ENCODE assay signal across 11 cellular contexts in the genomic region with DNA sequence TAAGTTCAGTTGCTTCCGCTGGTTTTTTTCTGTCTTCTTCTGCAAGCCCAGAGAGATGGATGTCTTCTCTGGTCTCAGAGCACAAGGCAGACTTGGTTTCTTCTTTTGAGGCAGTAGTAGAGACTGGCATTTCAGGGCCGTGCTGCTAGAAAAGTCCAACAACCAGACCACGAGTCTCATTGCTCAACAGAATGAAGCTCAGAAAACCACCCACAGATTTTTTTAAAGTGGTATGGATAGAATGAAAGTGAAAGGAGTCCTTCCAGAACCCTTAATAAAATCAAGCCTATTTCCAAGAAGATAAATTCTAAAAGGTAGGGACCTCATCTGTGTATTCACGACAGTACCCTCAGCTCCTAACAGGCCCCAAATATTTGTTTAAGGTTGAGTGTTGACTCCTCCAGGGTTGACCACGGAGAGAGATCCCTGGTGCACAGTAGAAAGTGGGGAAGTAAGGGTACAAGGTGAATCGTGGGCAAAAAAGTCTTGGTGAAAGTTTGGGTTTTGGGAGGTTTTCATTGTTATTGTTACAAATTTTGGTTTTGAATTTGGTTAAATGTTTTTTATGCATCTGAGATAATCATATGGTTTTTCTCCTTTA. TPM values are rescaled to one million over a fixed set of nuclear protein-coding genes. Genes with fewer than 3 reads are reported as not detected.
DNase-seq lines count a peak whose midpoint lies in the region; ATAC-seq and TF ChIP-seq lines count a peak whose summit lies in the region.
"Had no signal": no experiment of that assay in that cellular context is flagged by ENCODE, and none has a peak within 500 bp of the region (broad histone marks: within the 10 kb centered on the region; RNA-seq: fewer than 3 reads in every experiment).

No MANE protein-coding gene starts in this region.

- 90% methylated on average over 4 of the region's 6 CpGs for WGBS in mesenchymal stem cell

- H3K23ac ChIP-seq in mesenchymal stem cell (ENCODE audit: low read length in 2 of 2) = no peak overlapping the region

- no peaks in the 10 kb centered on the region for H3K9me3 ChIP-seq in CD4-positive, alpha-beta T cell (ENCODE audit: control insufficient read depth, low read length)
- H3K9me3 ChIP-seq in MM.1S (replicated peaks; ENCODE audit: insufficient read depth, low read length) (no peaks in the 10 kb centered on the region), mesenchymal stem cell (ENCODE audit: control insufficient read depth, low read length) (no peaks in the 10 kb centered on the region)
- H3K9me3 ChIP-seq: neutrophil had no signal

- no peak overlapping the region for H2BK120ac ChIP-seq in mesenchymal stem cell (ENCODE audit: low read depth, low read length)

- H3K27ac Mint-ChIP-seq in CD4-positive, alpha-beta T cell = no peak overlapping the region
- peak overlapping the region; percentile 20 for H3K27ac Mint-ChIP-seq in activated T-helper 17 cell treated with anti-CD3 and anti-CD28 coated beads, Interleukin-2, amount 50 U/mL, for 72 hours

- POLR2A ChIA-PET in CD4-positive, alpha-beta T cell (lab: Charles Lee) = interaction anchor here (1.1 to 1.9 kb wide), 3 partner anchors 36 to 43 kb away, joined by 3 to 10 read pairs (median 6); a partner anchor contains a TSS

- no peak overlapping the region for H2BK15ac ChIP-seq in mesenchymal stem cell (ENCODE audit: low read depth, poor library complexity, severe bottlenecking)

- H3K9ac ChIP-seq in MM.1S (ENCODE audit: low read length) (no peak overlapping the region), mesenchymal stem cell (ENCODE audit: low read length) (peak overlapping the region; percentile 35)

- no peaks in the 10 kb centered on the region for H3K27me3 ChIP-seq in CD4-positive, alpha-beta T cell (ENCODE audit: control insufficient read depth, insufficient read depth, low read length)
- H3K27me3 ChIP-seq in MM.1S (replicated peaks; ENCODE audit: insufficient read depth, low read length) (no peaks in the 10 kb centered on the region), mesenchymal stem cell (ENCODE audit: control insufficient read depth in 1 of 2, insufficient read depth in 1 of 2, low read length in 2 of 2) (no peaks in the 10 kb centered on the region)
- H3K27me3 ChIP-seq: neutrophil had no signal

- no peak overlapping the region for H3K14ac ChIP-seq in mesenchymal stem cell (ENCODE audit: low read length in 2 of 2)

- no peak overlapping the region for H3K27ac ChIP-seq in CD4-positive, alpha-beta T cell (ENCODE audit: low read depth, low read length)
- H3K27ac ChIP-seq in MM.1S (ENCODE audit: low read length) (no peak overlapping the region), mesenchymal stem cell (ENCODE audit: low read length, poor library complexity, severe bottlenecking) (no peak overlapping the region)
- H3K27ac ChIP-seq: neutrophil had no signal

- intact Hi-C loops in CD4-positive, alpha-beta T cell (cut with DNase I, micrococcal nuclease) = no loop called here

- CTCF ChIA-PET in CD4-positive, alpha-beta T cell (lab: Charles Lee) = no interaction called here

- DNase-seq in CD4-positive, alpha-beta T cell = no peak
- DNase-seq in MM.1S (peak; percentile 48), mesenchymal stem cell (peak; percentile 48), Kasumi-1 (lab: John Stamatoyannopoulos, UW) (no peak)
- DNase-seq in stimulated activated CD4-positive, alpha-beta T cell treated with anti-CD3 and anti-CD28 coated beads, Interleukin-4, amount 100 ng/mL, for 24 hours = no peak
- DNase-seq: KBM-7, NCI-H524 treated with DMSO at 0.1 percent for 48 hours had no signal

- H3F3A ChIP-seq in MM.1S (ENCODE audit: insufficient read depth, low read length) = peaks cover 19% of the 10 kb centered on the region

- no peak for ATAC-seq in CD4-positive, alpha-beta T cell (ENCODE audit: poor library complexity)
- ATAC-seq in activated T-helper 17 cell treated with anti-CD3 and anti-CD28 coated beads, Interleukin-2, amount 50 U/mL, for 72 hours (replicated peaks) = peak; percentile 19
- ATAC-seq in GM18873 (IDR thresholded peaks at IDR 0.05; ENCODE audit: low FRiP score, unreplicated experiment) (no peak), HG02870 (IDR thresholded peaks at IDR 0.05; ENCODE audit: unreplicated experiment) (no peak)

- no peak overlapping the region for H2AK5ac ChIP-seq in mesenchymal stem cell (ENCODE audit: low read length, severe bottlenecking)

- no peaks in the 10 kb centered on the region for H3K9me2 ChIP-seq in MM.1S (replicated peaks; ENCODE audit: insufficient read depth, low read length)

- H3K4me2 ChIP-seq in MM.1S (ENCODE audit: low read depth, low read length) (peak overlapping the region; percentile 30; the same call in 1 of the 2 replicates), mesenchymal stem cell (ENCODE audit: low read length, poor library complexity, severe bottlenecking) (no peak overlapping the region)

- no peak overlapping the region for H3K4ac ChIP-seq in mesenchymal stem cell (ENCODE audit: low read depth in 1 of 2, low read length in 2 of 2)

- peaks cover 12% of the 10 kb centered on the region for H3K4me1 Mint-ChIP-seq in CD4-positive, alpha-beta T cell (ENCODE audit: low read depth)
- H3K4me1 Mint-ChIP-seq in activated T-helper 17 cell treated with anti-CD3 and anti-CD28 coated beads, Interleukin-2, amount 50 U/mL, for 72 hours = peaks cover 17% of the 10 kb centered on the region

- H3K79me1 ChIP-seq in mesenchymal stem cell (replicated peaks; ENCODE audit: low read length, poor library complexity, severe bottlenecking) = no peaks in the 10 kb centered on the region

- H3K9me3 Mint-ChIP-seq in CD4-positive, alpha-beta T cell = no peaks in the 10 kb centered on the region
- no peaks in the 10 kb centered on the region for H3K9me3 Mint-ChIP-seq in activated T-helper 17 cell treated with anti-CD3 and anti-CD28 coated beads, Interleukin-2, amount 50 U/mL, for 72 hours

- H2AFZ ChIP-seq in MM.1S (ENCODE audit: low read length) (no peak overlapping the region), mesenchymal stem cell (ENCODE audit: low read depth, low read length) (no peak overlapping the region)

- no peak overlapping the region for H3K18ac ChIP-seq in mesenchymal stem cell (ENCODE audit: low read depth in 1 of 2, low read length in 2 of 2)

- H3K36me3 Mint-ChIP-seq in CD4-positive, alpha-beta T cell (ENCODE audit: low read depth) = no peaks in the 10 kb centered on the region
- H3K36me3 Mint-ChIP-seq in activated T-helper 17 cell treated with anti-CD3 and anti-CD28 coated beads, Interleukin-2, amount 50 U/mL, for 72 hours (ENCODE audit: low read depth) = no peaks in the 10 kb centered on the region

- H3K27me3 Mint-ChIP-seq in CD4-positive, alpha-beta T cell = no peaks in the 10 kb centered on the region
- no peaks in the 10 kb centered on the region for H3K27me3 Mint-ChIP-seq in activated T-helper 17 cell treated with anti-CD3 and anti-CD28 coated beads, Interleukin-2, amount 50 U/mL, for 72 hours

- H2BK12ac ChIP-seq in mesenchymal stem cell (ENCODE audit: low read length in 2 of 2) = no peak overlapping the region

- H2BK5ac ChIP-seq in mesenchymal stem cell (ENCODE audit: low read depth, low read length, poor library complexity, severe bottlenecking) = no peak overlapping the region

- H3K4me1 ChIP-seq in MM.1S (ENCODE audit: low read length) = peaks cover 16% of the 10 kb centered on the region
- peaks cover 1% of the 10 kb centered on the region for H3K4me1 ChIP-seq in mesenchymal stem cell (ENCODE audit: control insufficient read depth, insufficient read depth, low read depth, low read length)

- H3K79me2 ChIP-seq in MM.1S (ENCODE audit: low read length) = no peaks in the 10 kb centered on the region

- no peak overlapping the region for H4K8ac ChIP-seq in mesenchymal stem cell (ENCODE audit: low read length)

- no peaks in the 10 kb centered on the region for H4K20me1 ChIP-seq in MM.1S (ENCODE audit: insufficient read depth, low read length)

- H4K91ac ChIP-seq in mesenchymal stem cell (ENCODE audit: low read length) = no peak overlapping the region

- no peak overlapping the region for H3K4me3 ChIP-seq in MM.1S (ENCODE audit: low read length)
- peak overlapping the region in 1 of 2 experiments; percentile 26 for H3K4me3 ChIP-seq in mesenchymal stem cell (ENCODE audit: insufficient read depth in 1 of 2, low read depth in 1 of 2, low read length in 2 of 2)

- TF ChIP-seq CTCF in CD4-positive, alpha-beta T cell (IDR thresholded peaks at IDR 0.05) = no peak
- no peak for TF ChIP-seq CTCF in MM.1S (IDR thresholded peaks at IDR 0.05; ENCODE audit: low read length)

- H3K36me3 ChIP-seq in MM.1S (replicated peaks; ENCODE audit: insufficient read depth, low read length) (no peaks in the 10 kb centered on the region), mesenchymal stem cell (ENCODE audit: control insufficient read depth in 1 of 2, insufficient read depth in 2 of 2, low read depth in 1 of 2, low read length in 2 of 2) (no peaks in the 10 kb centered on the region)
- H3K36me3 ChIP-seq: neutrophil had no signal

- H3K4me3 Mint-ChIP-seq in CD4-positive, alpha-beta T cell = peak overlapping the region; percentile 27
- H3K4me3 Mint-ChIP-seq in activated T-helper 17 cell treated with anti-CD3 and anti-CD28 coated beads, Interleukin-2, amount 50 U/mL, for 72 hours = peak overlapping the region; percentile 65

RNA-seq across cellular contexts. Expression of a gene that starts 43.6 kb away (rescaled TPM):
- total RNA-seq in CD4-positive, alpha-beta T cell = 100 to 1,000 TPM; 341 to 355 TPM
- 100 to 1,000 TPM; 149 to 209 TPM for total RNA-seq in activated T-helper 17 cell treated with anti-CD3 and anti-CD28 coated beads, Interleukin-2, amount 50 U/mL, for 72 hours
- polyA plus RNA-seq in mesenchymal stem cell (2013, experiment 1 of 2) = 49.6 TPM
- polyA plus RNA-seq in mesenchymal stem cell (2013, experiment 2 of 2) = 51.6 TPM

RNA-seq across cellular contexts. Expression of a gene that starts 49.2 kb away (rescaled TPM):
- total RNA-seq in CD4-positive, alpha-beta T cell = 10 to 100 TPM; 13.2 to 14.3 TPM
- 10 to 100 TPM in 1 of 2 donors, 1 to 10 TPM in 1; 8.0 to 20.2 TPM for total RNA-seq in activated T-helper 17 cell treated with anti-CD3 and anti-CD28 coated beads, Interleukin-2, amount 50 U/mL, for 72 hours
- polyA plus RNA-seq in mesenchymal stem cell (2013, experiment 1 of 2) = 0.01 TPM
- polyA plus RNA-seq in mesenchymal stem cell (2013, experiment 2 of 2) = 0.01 TPM

Comparison
In these comparisons a context has a peak if more than half of its experiments do, and no peak if none do; other contexts are left out.
1. DNase-seq: peak in MM.1S (single experiment) and mesenchymal stem cell (single experiment); none in CD4-positive, alpha-beta T cell (0 of 10), stimulated activated CD4-positive, alpha-beta T cell treated with anti-CD3 and anti-CD28 coated beads, Interleukin-4, amount 100 ng/mL, for 24 hours (single experiment) and Kasumi-1 (0 of 2).